Comparison of ENCODE assay signal across 12 cellular contexts in the genomic region with DNA sequence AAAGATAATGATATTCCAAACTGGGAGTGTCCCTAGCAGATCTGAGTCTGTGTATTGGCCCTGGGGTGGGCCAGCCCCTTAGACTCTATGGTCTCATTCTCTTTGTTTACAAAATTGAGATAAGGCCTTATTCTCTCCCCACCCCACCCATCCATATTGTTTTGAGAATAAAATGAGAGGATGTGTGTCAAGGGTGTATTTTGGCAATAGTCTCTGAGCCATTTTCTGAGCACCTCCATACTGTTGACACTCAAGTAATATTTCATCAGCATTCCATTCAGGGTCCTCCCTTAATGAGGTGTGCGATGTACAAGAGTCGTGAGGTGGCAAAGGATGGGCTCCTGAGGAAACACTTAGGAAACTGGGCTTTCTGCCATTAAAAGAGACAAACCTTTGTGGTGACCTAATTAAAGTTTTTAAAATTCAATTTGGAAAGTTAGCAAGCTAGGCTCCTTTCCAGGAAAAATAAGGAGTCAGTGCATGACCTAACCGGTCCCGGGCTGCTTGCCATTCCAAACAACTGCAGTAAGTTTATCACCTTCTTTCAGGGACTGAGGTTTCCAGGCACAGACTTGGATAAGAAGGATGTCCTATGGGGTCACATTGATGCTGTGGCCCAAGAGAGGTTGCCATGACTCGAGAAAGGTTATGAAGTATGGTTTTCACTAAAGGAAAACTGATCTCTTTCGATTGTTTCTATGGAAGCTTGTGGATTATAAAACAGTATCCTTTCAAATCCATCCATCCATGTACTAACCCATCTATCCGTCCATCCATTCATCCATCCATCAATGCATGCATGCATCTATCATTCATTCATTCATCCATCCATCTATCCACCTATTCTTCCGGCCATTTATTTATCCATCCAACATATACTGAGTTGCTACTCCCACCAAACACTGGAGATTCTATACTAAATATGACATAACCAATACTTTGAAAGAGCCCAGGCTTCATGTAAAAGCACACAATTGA.
DNase-seq lines count a peak whose midpoint lies in the region; ATAC-seq, FAIRE-seq and TF ChIP-seq lines count a peak whose summit lies in the region.
"Had no signal": no experiment of that assay in that cellular context is flagged by ENCODE, and none has a peak within 500 bp of the region (broad histone marks: within the 10 kb centered on the region; RNA-seq: fewer than 3 reads in every experiment).

No MANE protein-coding gene starts in this region.

- no peak overlapping the region for H3K4me3 ChIP-seq in bronchial epithelial cell (ENCODE audit: low read depth, low read length)

- no peaks in the 10 kb centered on the region for H3K9me3 Mint-ChIP-seq in mesothelial cell of epicardium
- H3K9me3 Mint-ChIP-seq: activated T-helper 17 cell treated with anti-CD3 and anti-CD28 coated beads, Interleukin-2, amount 50 U/mL, for 72 hours had no signal

- ATAC-seq in HG03521 (IDR thresholded peaks at IDR 0.05; ENCODE audit: unreplicated experiment) (no peak), GM18517 (IDR thresholded peaks at IDR 0.05; ENCODE audit: unreplicated experiment) (no peak)
- ATAC-seq: activated CD4-positive, alpha-beta T cell treated with anti-CD3 and anti-CD28 coated beads for 36 hours; activated T-helper 17 cell treated with anti-CD3 and anti-CD28 coated beads, Interleukin-2, amount 50 U/mL, for 72 hours had no signal

- no peak for FAIRE-seq in bronchial epithelial cell (lab: Jason Lieb, UNC)

- TF ChIP-seq CTCF in bronchial epithelial cell (IDR thresholded peaks at IDR 0.05; ENCODE audit: insufficient read depth, low read length, severe bottlenecking): no peak
- TF ChIP-seq CTCF in mesothelial cell of epicardium (IDR thresholded peaks at IDR 0.05; ENCODE audit: unreplicated experiment): no peak

- no peak overlapping the region for H3K27ac Mint-ChIP-seq in mesothelial cell of epicardium
- H3K27ac Mint-ChIP-seq: activated CD4-positive, alpha-beta T cell treated with anti-CD3 and anti-CD28 coated beads for 36 hours; activated T-helper 17 cell treated with anti-CD3 and anti-CD28 coated beads, Interleukin-2, amount 50 U/mL, for 72 hours had no signal

- peaks cover 14% of the 10 kb centered on the region for H3K4me1 Mint-ChIP-seq in mesothelial cell of epicardium
- H3K4me1 Mint-ChIP-seq: activated CD4-positive, alpha-beta T cell treated with anti-CD3 and anti-CD28 coated beads for 36 hours; activated T-helper 17 cell treated with anti-CD3 and anti-CD28 coated beads, Interleukin-2, amount 50 U/mL, for 72 hours had no signal

- no peaks in the 10 kb centered on the region for H3K36me3 ChIP-seq in bronchial epithelial cell (ENCODE audit: control insufficient read depth, insufficient read depth, low read length)

- H3K27me3 ChIP-seq in bronchial epithelial cell (ENCODE audit: control insufficient read depth, insufficient read depth, low read length): no peaks in the 10 kb centered on the region

- H3K36me3 Mint-ChIP-seq in mesothelial cell of epicardium: no peaks in the 10 kb centered on the region

- DNase-seq in NCI-H2029 (lab: John Stamatoyannopoulos, UW): peak; percentile 73
- DNase-seq in bronchial epithelial cell (ENCODE audit: low read depth): peak; percentile 40
- peak; percentile 8 for DNase-seq in iris pigment epithelial cell (ENCODE audit: low read depth)
- DNase-seq in stromal cell of bone marrow (ENCODE audit: low read depth): peak; percentile 43
- no peak for DNase-seq in NCI-H524 treated with DMSO at 0.1 percent for 48 hours (lab: John Stamatoyannopoulos, UW)
- DNase-seq in mesothelial cell of epicardium (ENCODE audit: low spot score in 2 of 2, unreplicated experiment in 2 of 2): no peak
- DNase-seq: activated CD4-positive, alpha-beta T cell treated with anti-CD3 and anti-CD28 coated beads for 36 hours; MV-4-11; stimulated activated naive CD4-positive, alpha-beta T cell had no signal

- peaks cover 20% of the 10 kb centered on the region for H3K27me3 Mint-ChIP-seq in mesothelial cell of epicardium (ENCODE audit: low read depth)

- no peak overlapping the region for H3K4me3 Mint-ChIP-seq in mesothelial cell of epicardium
- H3K4me3 Mint-ChIP-seq: activated CD4-positive, alpha-beta T cell treated with anti-CD3 and anti-CD28 coated beads for 36 hours; activated T-helper 17 cell treated with anti-CD3 and anti-CD28 coated beads, Interleukin-2, amount 50 U/mL, for 72 hours had no signal

Comparison
In these comparisons a context has a peak if more than half of its experiments do, and no peak if none do; other contexts are left out.
1. DNase-seq: peak in NCI-H2029 (single experiment), bronchial epithelial cell (single experiment), iris pigment epithelial cell (single experiment) and stromal cell of bone marrow (single experiment); none in NCI-H524 treated with DMSO at 0.1 percent for 48 hours (single experiment) and mesothelial cell of epicardium (0 of 2).